Comparison of ENCODE assay signal across 8 cellular contexts in genomic region chr1:247112479-247112781, GRCh38. TPM values are rescaled to one million over a fixed set of nuclear protein-coding genes. Genes with fewer than 3 reads are reported as not detected.
DNase-seq lines count a peak whose midpoint lies in the region; ATAC-seq and TF ChIP-seq lines count a peak whose summit lies in the region.

No MANE protein-coding gene starts in this region.

- intact Hi-C loops in thyroid gland (cut with DNase I) = no loop called here

- no peak for TF ChIP-seq CTCF in thyroid gland (IDR thresholded peaks at IDR 0.05)

- H3K27ac ChIP-seq in mesodermal cell (ENCODE audit: low read depth, low read length, severe bottlenecking) (no peak overlapping the region), thyroid gland (peak overlapping the region in 2 of 3 donors; percentile 66 to 79)

- DNase-seq in activated CD8-positive, alpha-beta memory T cell treated with anti-CD3 and anti-CD28 coated beads, Interleukin-2, amount 50 U/mL, for 48 hours = peak; percentile 36
- DNase-seq in activated CD8-positive, alpha-beta memory T cell treated with anti-CD3 and anti-CD28 coated beads for 24 hours = no peak
- peak; percentile 28 for DNase-seq in cerebellar cortex (ENCODE audit: low spot score)
- DNase-seq in thyroid gland = peak; percentile 58
- no peak for DNase-seq in NCI-H187 treated with DMSO at 0.1 percent for 48 hours (lab: John Stamatoyannopoulos, UW)
- DNase-seq in stimulated activated CD8-positive, alpha-beta memory T cell treated with anti-CD3 and anti-CD28 coated beads, Interleukin-4, amount 100 ng/mL, for 48 hours = no peak

- H3K36me3 ChIP-seq in mesodermal cell (ENCODE audit: control insufficient read depth, insufficient read depth, low read length) (no peaks in the 10 kb centered on the region), thyroid gland (no peaks in the 10 kb centered on the region)

- no peak for ATAC-seq in activated CD4-positive, CD25-positive, alpha-beta regulatory T cell treated with anti-CD3 and anti-CD28 coated beads, Interleukin-2, amount 50 U/mL, for 24 hours

- no peaks in the 10 kb centered on the region for H3K9me3 ChIP-seq in mesodermal cell (ENCODE audit: control insufficient read depth, low read length)
- no peaks in the 10 kb centered on the region for H3K9me3 ChIP-seq in thyroid gland

- 71 to 79% methylated on average over 9 of the region's 9 CpGs for WGBS in mesodermal cell (ENCODE audit: insufficient coverage in 2 of 2), 2 experiments
- WGBS in thyroid gland, 2 donors = 25 to 34% methylated on average over 4 to 8 of the region's 9 CpGs

- TF ChIP-seq POLR2A in thyroid gland (IDR thresholded peaks at IDR 0.05) = no peak

- H3K4me3 ChIP-seq in mesodermal cell (ENCODE audit: extremely low read depth, insufficient read depth, low read length, poor library complexity, severe bottlenecking) (peak overlapping the region; percentile 58), thyroid gland (replicated peaks in 1 of 3) (peak overlapping the region; percentile 59 to 97 (median 62))

- peaks cover 8% of the 10 kb centered on the region for H3K4me1 ChIP-seq in mesodermal cell (ENCODE audit: control insufficient read depth, insufficient read depth, low read length, poor library complexity, severe bottlenecking)
- peaks cover 4 to 14% of the 10 kb centered on the region in 2 donors for H3K4me1 ChIP-seq in thyroid gland

- no peaks in the 10 kb centered on the region for H3K27me3 ChIP-seq in thyroid gland

RNA-seq across cellular contexts. Expression of gene ZNF669, which starts 8.3 kb away (rescaled TPM):
- 11.2 TPM for polyA plus RNA-seq in mesodermal cell (2013, experiment 1 of 2)
- polyA plus RNA-seq in mesodermal cell (2013, experiment 2 of 2) = 10.3 TPM
- total RNA-seq in thyroid gland = 10 to 100 TPM in 3 of 4 donors, 1 to 10 TPM in 1; 9.8 to 13.0 (median 10.3) TPM

RNA-seq across cellular contexts. Expression of gene ZNF670, which starts 33.8 kb away (rescaled TPM):
- polyA plus RNA-seq in mesodermal cell (2013, experiment 1 of 2) = 7.5 TPM
- polyA plus RNA-seq in mesodermal cell (2013, experiment 2 of 2) = 7.7 TPM
- 1 to 10 TPM; 3.5 to 7.4 (median 4.4) TPM for total RNA-seq in thyroid gland

RNA-seq across cellular contexts. Expression of gene ZNF124, which starts 59.4 kb away (rescaled TPM):
- 29.6 TPM for polyA plus RNA-seq in mesodermal cell (2013, experiment 1 of 2)
- 40.0 TPM for polyA plus RNA-seq in mesodermal cell (2013, experiment 2 of 2)
- total RNA-seq in thyroid gland = 10 to 100 TPM; 47.6 to 75.0 (median 62.4) TPM

Comparison
In these comparisons a context has a peak if more than half of its experiments do, and no peak if none do; other contexts are left out.
1. DNase-seq: peak in activated CD8-positive, alpha-beta memory T cell treated with anti-CD3 and anti-CD28 coated beads, Interleukin-2, amount 50 U/mL, for 48 hours (single experiment), cerebellar cortex (single experiment) and thyroid gland (2 of 2); none in activated CD8-positive, alpha-beta memory T cell treated with anti-CD3 and anti-CD28 coated beads for 24 hours (single experiment), NCI-H187 treated with DMSO at 0.1 percent for 48 hours (single experiment) and stimulated activated CD8-positive, alpha-beta memory T cell treated with anti-CD3 and anti-CD28 coated beads, Interleukin-4, amount 100 ng/mL, for 48 hours (single experiment).